In genomic region chr12:50086148-50086547, GRCh38 we compare ENCODE assay signal across 7 cellular contexts. TPM values are rescaled to one million over a fixed set of nuclear protein-coding genes. Genes with fewer than 3 reads are reported as not detected.
DNase-seq lines count a peak whose midpoint lies in the region; ATAC-seq and TF ChIP-seq lines count a peak whose summit lies in the region.

No MANE protein-coding gene starts in this region.

- DNase-seq in HFFc6 (no peak), hepatocyte (ENCODE audit: low spot score) (no peak), SIG-M5 (lab: John Stamatoyannopoulos, UW) (no peak)
- DNase-seq in activated CD4-positive, alpha-beta memory T cell treated with anti-CD3 and anti-CD28 coated beads for 36 hours, result no peak
- no peak for DNase-seq in NK-92 treated with Interleukin-12 subunit alpha and Interleukin-12 subunit beta, amount 100 ng/mL, for 24 hours (lab: John Stamatoyannopoulos, UW)

- peak overlapping the region; percentile 92 for H3K4me3 Mint-ChIP-seq in HFFc6
- H3K4me3 Mint-ChIP-seq in activated CD4-positive, alpha-beta memory T cell treated with anti-CD3 and anti-CD28 coated beads for 36 hours, result peak overlapping the region; percentile 89
- peak overlapping the region; percentile 88 for H3K4me3 Mint-ChIP-seq in stimulated activated memory B cell treated with anti-CD40 and anti-IgM and Interleukin-4, amounts not matched to agents 10 μg/mL and 1 μg/mL and 100 μg/mL, for 72 hours

- no peaks in the 10 kb centered on the region for H3K36me3 ChIP-seq in hepatocyte (replicated peaks; ENCODE audit: insufficient read depth, low read depth)

- peaks cover 19% of the 10 kb centered on the region for H3K4me1 ChIP-seq in hepatocyte (ENCODE audit: insufficient read depth)

- peak overlapping the region; percentile 96 for H3K27ac ChIP-seq in hepatocyte

- intact Hi-C loops in activated CD4-positive, alpha-beta memory T cell treated with anti-CD3 and anti-CD28 coated beads for 36 hours (cut with micrococcal nuclease), result loop anchor here (5.0 kb wide), 1 partner anchor 226 kb away; no protein-coding TSS in a partner anchor

- H3K36me3 Mint-ChIP-seq in HFFc6 (ENCODE audit: low read depth), result peaks cover 19% of the 10 kb centered on the region
- H3K36me3 Mint-ChIP-seq in activated CD4-positive, alpha-beta memory T cell treated with anti-CD3 and anti-CD28 coated beads for 36 hours, result peaks cover 20% of the 10 kb centered on the region
- H3K36me3 Mint-ChIP-seq in stimulated activated memory B cell treated with anti-CD40 and anti-IgM and Interleukin-4, amounts not matched to agents 10 μg/mL and 1 μg/mL and 100 μg/mL, for 72 hours, result peaks cover 32% of the 10 kb centered on the region

- peak overlapping the region; percentile 76 for H3K4me2 ChIP-seq in hepatocyte

- H4K20me1 ChIP-seq in hepatocyte (ENCODE audit: insufficient read depth, poor library complexity, severe bottlenecking), result peaks cover 9% of the 10 kb centered on the region

- TF ChIP-seq CTCF in HFFc6 (IDR thresholded peaks at IDR 0.05), result no peak
- no peak for TF ChIP-seq CTCF in hepatocyte (IDR thresholded peaks at IDR 0.05; ENCODE audit: poor library complexity)

- no peaks in the 10 kb centered on the region for H3K9me3 ChIP-seq in hepatocyte (ENCODE audit: low read depth)

- H3K27me3 Mint-ChIP-seq in HFFc6 (ENCODE audit: insufficient read depth), result no peaks in the 10 kb centered on the region; the same call in 1 of the 2 replicates
- no peaks in the 10 kb centered on the region for H3K27me3 Mint-ChIP-seq in activated CD4-positive, alpha-beta memory T cell treated with anti-CD3 and anti-CD28 coated beads for 36 hours
- no peaks in the 10 kb centered on the region for H3K27me3 Mint-ChIP-seq in stimulated activated memory B cell treated with anti-CD40 and anti-IgM and Interleukin-4, amounts not matched to agents 10 μg/mL and 1 μg/mL and 100 μg/mL, for 72 hours

- no peak overlapping the region for H2AFZ ChIP-seq in hepatocyte

- POLR2A ChIA-PET in activated CD4-positive, alpha-beta memory T cell treated with anti-CD3 and anti-CD28 coated beads for 36 hours (lab: Charles Lee), result no interaction called here

- no peak overlapping the region for H3K4me3 ChIP-seq in hepatocyte

- peaks cover 50% of the 10 kb centered on the region for H3K4me1 Mint-ChIP-seq in HFFc6 (ENCODE audit: low read depth)
- peaks cover 44% of the 10 kb centered on the region for H3K4me1 Mint-ChIP-seq in activated CD4-positive, alpha-beta memory T cell treated with anti-CD3 and anti-CD28 coated beads for 36 hours (ENCODE audit: low read depth)
- H3K4me1 Mint-ChIP-seq in stimulated activated memory B cell treated with anti-CD40 and anti-IgM and Interleukin-4, amounts not matched to agents 10 μg/mL and 1 μg/mL and 100 μg/mL, for 72 hours, result peaks cover 48% of the 10 kb centered on the region

- peak overlapping the region; percentile 76 for H3K27ac Mint-ChIP-seq in HFFc6
- peak overlapping the region; percentile 88 for H3K27ac Mint-ChIP-seq in activated CD4-positive, alpha-beta memory T cell treated with anti-CD3 and anti-CD28 coated beads for 36 hours
- H3K27ac Mint-ChIP-seq in stimulated activated memory B cell treated with anti-CD40 and anti-IgM and Interleukin-4, amounts not matched to agents 10 μg/mL and 1 μg/mL and 100 μg/mL, for 72 hours, result peak overlapping the region; percentile 95

- peaks cover 15% of the 10 kb centered on the region for H3K79me2 ChIP-seq in hepatocyte

- 80% methylated on average over 5 of the region's 5 CpGs for WGBS in hepatocyte (ENCODE audit: low lambda C conversion rate, missing lambda C conversion rate)

- CTCF ChIA-PET in activated CD4-positive, alpha-beta memory T cell treated with anti-CD3 and anti-CD28 coated beads for 36 hours (lab: Charles Lee), result interaction anchor here (0.9 to 9.3 kb wide), 5 partner anchors 12 to 119 kb away, joined by 5 to 138 read pairs (median 16); partner anchors contain the start of gene COX14

- no peaks in the 10 kb centered on the region for H3K9me3 Mint-ChIP-seq in HFFc6
- no peaks in the 10 kb centered on the region for H3K9me3 Mint-ChIP-seq in activated CD4-positive, alpha-beta memory T cell treated with anti-CD3 and anti-CD28 coated beads for 36 hours
- no peaks in the 10 kb centered on the region for H3K9me3 Mint-ChIP-seq in stimulated activated memory B cell treated with anti-CD40 and anti-IgM and Interleukin-4, amounts not matched to agents 10 μg/mL and 1 μg/mL and 100 μg/mL, for 72 hours

- no peak for ATAC-seq in stimulated activated memory B cell treated with anti-CD40 and anti-IgM and Interleukin-4, amounts not matched to agents 10 μg/mL and 1 μg/mL and 100 μg/mL, for 72 hours
- ATAC-seq in HG03135 (IDR thresholded peaks at IDR 0.05; ENCODE audit: unreplicated experiment), result no peak

- no peaks in the 10 kb centered on the region for H3K27me3 ChIP-seq in hepatocyte

- no peaks in the 10 kb centered on the region for H3K9me2 ChIP-seq in hepatocyte (replicated peaks; ENCODE audit: insufficient read depth)

RNA-seq across cellular contexts. Expression of gene SMARCD1, which starts 1.0 kb away (rescaled TPM):
- total RNA-seq in HFFc6 (2021; fragmentation: NEBNext Ultra II Directional; extraction: Animal tissue kit (Norgen Biotek cat#: 25700)), result 10 to 100 TPM; 37.6 to 59.1 (median 44.2) TPM
- total RNA-seq in activated CD4-positive, alpha-beta memory T cell treated with anti-CD3 and anti-CD28 coated beads for 36 hours, result 10 to 100 TPM; 56.1 to 56.3 TPM
- 33.4 and 44.0 TPM in 2 replicates for total RNA-seq in hepatocyte
- 26.1 and 27.9 TPM in 2 replicates for polyA plus RNA-seq in hepatocyte

RNA-seq across cellular contexts. Expression of gene GPD1, which starts 17.7 kb away (rescaled TPM):
- total RNA-seq in HFFc6 (2021; fragmentation: NEBNext Ultra II Directional; extraction: Animal tissue kit (Norgen Biotek cat#: 25700)), result under 1 TPM in 1 of 6 experiments, not detected in 5; 0.20 TPM
- total RNA-seq in activated CD4-positive, alpha-beta memory T cell treated with anti-CD3 and anti-CD28 coated beads for 36 hours, result under 1 TPM; 0.10 to 0.34 TPM
- total RNA-seq in hepatocyte, result 46.8 and 64.1 TPM in 2 replicates
- 20.4 and 30.6 TPM in 2 replicates for polyA plus RNA-seq in hepatocyte

RNA-seq across cellular contexts. Expression of gene COX14, which starts 25.9 kb away (rescaled TPM):
- total RNA-seq in HFFc6 (2021; fragmentation: NEBNext Ultra II Directional; extraction: Animal tissue kit (Norgen Biotek cat#: 25700)), result 10 to 100 TPM; 44.4 to 77.8 (median 53.4) TPM
- 10 to 100 TPM; 46.1 to 48.7 TPM for total RNA-seq in activated CD4-positive, alpha-beta memory T cell treated with anti-CD3 and anti-CD28 coated beads for 36 hours
- 61.5 and 73.5 TPM in 2 replicates for total RNA-seq in hepatocyte
- polyA plus RNA-seq in hepatocyte, result 150 and 186 TPM in 2 replicates

RNA-seq across cellular contexts. Expression of gene ASIC1, which starts 28.8 kb away (rescaled TPM):
- total RNA-seq in HFFc6 (2021; fragmentation: NEBNext Ultra II Directional; extraction: Animal tissue kit (Norgen Biotek cat#: 25700)), result 1 to 10 TPM; 1.3 to 2.4 (median 1.6) TPM
- total RNA-seq in activated CD4-positive, alpha-beta memory T cell treated with anti-CD3 and anti-CD28 coated beads for 36 hours, result 1 to 10 TPM; 1.1 to 1.6 TPM
- total RNA-seq in hepatocyte, result 2.4 and 3.1 TPM in 2 replicates
- polyA plus RNA-seq in hepatocyte, result 4.6 and 6.7 TPM in 2 replicates

Comparison
In these comparisons a context has a peak if more than half of its experiments do, and no peak if none do; other contexts are left out.
1. RNA of gene GPD1, which starts 17.7 kb away (total RNA-seq): 46.8 to 64.1 TPM in hepatocyte; 0.10 to 0.34 TPM in activated CD4-positive, alpha-beta memory T cell treated with anti-CD3 and anti-CD28 coated beads for 36 hours and 0.20 TPM in HFFc6; every median in the first group is over 10 times any median in the second.
2. Peak in every context shown above with its lines, with median percentiles within 50 percentile points of each other: H3K27ac Mint-ChIP-seq and H3K4me3 Mint-ChIP-seq.